In the genomic region with DNA sequence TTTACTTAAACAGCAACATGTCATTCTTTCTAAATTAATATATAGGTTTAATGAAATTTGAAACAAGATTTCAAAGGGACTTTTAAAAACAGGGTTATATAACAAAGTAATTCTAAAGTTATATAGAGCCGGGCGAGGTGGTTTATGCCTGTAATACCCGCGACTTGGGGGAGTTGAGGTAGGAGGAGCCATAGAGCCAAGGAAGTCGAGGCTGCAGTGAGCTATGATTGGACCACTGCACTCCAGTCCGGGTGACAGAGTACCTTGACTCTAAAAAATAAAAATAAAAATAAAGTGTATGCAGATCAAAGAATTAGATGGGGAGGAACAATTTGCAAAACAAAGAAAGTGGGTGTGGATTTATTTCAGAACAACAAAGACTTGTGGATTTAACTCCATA, we compare ENCODE assay signal across 24 cellular contexts.
"Had no signal": no experiment of that assay in that cellular context is flagged by ENCODE, and none has a peak within 500 bp of the region (broad histone marks: within the 10 kb centered on the region; RNA-seq: fewer than 3 reads in every experiment).

No MANE protein-coding gene starts in this region.

- H3K27ac Mint-ChIP-seq: T-helper 17 cell had no signal

- H3K4me2 ChIP-seq: KMS-11 had no signal

- H3K4me3 Mint-ChIP-seq: T-helper 17 cell had no signal

- DNase-seq: IMR-90, Kasumi-1, MV-4-11, NCI-H1048, NCI-H1105, NCI-H1417, NCI-H1436 treated with DMSO at 0.1 percent for 48 hours, NCI-H1694, NCI-H187 treated with DMSO at 0.1 percent for 48 hours, NCI-H2029 treated with DMSO at 0.1 percent for 48 hours, NCI-H2171 treated with DMSO at 0.1 percent for 48 hours, NCI-H2227 treated with DMSO at 0.1 percent for 48 hours, NCI-H510A, NCI-H524 treated with DMSO at 0.1 percent for 48 hours, NCI-H69, NCI-H774, SHP77, T-helper 1 cell, T-helper 17 cell had no signal

- H3K4me1 Mint-ChIP-seq: T-helper 17 cell had no signal

- H3K27ac ChIP-seq: KMS-11, RWPE1 had no signal

- ATAC-seq: HepG2, Panc1, SK-N-SH treated with all-trans-retinoic acid at 6 μM for 48 hours, T-helper 17 cell had no signal

- H3K9ac ChIP-seq: KMS-11 had no signal

- FAIRE-seq: HepG2 had no signal
